ENCODE assay signal across 8 cellular contexts in genomic region chr1:42335050-42335808, GRCh38. TPM values are rescaled to one million over a fixed set of nuclear protein-coding genes. Genes with fewer than 3 reads are reported as not detected.
DNase-seq lines count a peak whose midpoint lies in the region; ATAC-seq and TF ChIP-seq lines count a peak whose summit lies in the region.

TSS of gene FOXJ3 (minus strand) at chr1:42335235. CDS start at chr1:42311093, 24,142 bp downstream.

- H3K36me3 Mint-ChIP-seq in activated T-helper 17 cell treated with anti-CD3 and anti-CD28 coated beads, Interleukin-2, amount 50 U/mL, for 72 hours (ENCODE audit: low read depth), result peaks cover 13% of the 10 kb centered on the region
- no peaks in the 10 kb centered on the region for H3K36me3 Mint-ChIP-seq in natural killer cell

- no peaks in the 10 kb centered on the region for H3K9me3 Mint-ChIP-seq in activated T-helper 17 cell treated with anti-CD3 and anti-CD28 coated beads, Interleukin-2, amount 50 U/mL, for 72 hours
- no peaks in the 10 kb centered on the region for H3K9me3 Mint-ChIP-seq in natural killer cell

- ATAC-seq in GM21825 (IDR thresholded peaks at IDR 0.05; ENCODE audit: unreplicated experiment) (peak; percentile 73), natural killer cell (peak; percentile 91 to 96 (median 94))
- ATAC-seq in activated T-helper 17 cell treated with anti-CD3 and anti-CD28 coated beads, Interleukin-2, amount 50 U/mL, for 72 hours (replicated peaks), result peak; percentile 93

- H3K27me3 Mint-ChIP-seq in activated T-helper 17 cell treated with anti-CD3 and anti-CD28 coated beads, Interleukin-2, amount 50 U/mL, for 72 hours, result no peaks in the 10 kb centered on the region
- H3K27me3 Mint-ChIP-seq in natural killer cell (ENCODE audit: low read depth in 2 of 2), result no peaks in the 10 kb centered on the region

- H3K4me3 Mint-ChIP-seq in activated T-helper 17 cell treated with anti-CD3 and anti-CD28 coated beads, Interleukin-2, amount 50 U/mL, for 72 hours, result peak within 1 kb of the TSS; percentile 97
- peak within 1 kb of the TSS; percentile 89 for H3K4me3 Mint-ChIP-seq in natural killer cell

- peaks cover 38% of the 10 kb centered on the region for H3K4me1 Mint-ChIP-seq in activated T-helper 17 cell treated with anti-CD3 and anti-CD28 coated beads, Interleukin-2, amount 50 U/mL, for 72 hours
- peaks cover 47 to 59% of the 10 kb centered on the region in 2 donors for H3K4me1 Mint-ChIP-seq in natural killer cell

- TF ChIP-seq CTCF in natural killer cell (IDR thresholded peaks at IDR 0.05), result no peak

- H3K27ac Mint-ChIP-seq in activated T-helper 17 cell treated with anti-CD3 and anti-CD28 coated beads, Interleukin-2, amount 50 U/mL, for 72 hours, result peak within 1 kb of the TSS; percentile 95
- H3K27ac Mint-ChIP-seq in natural killer cell, result peak within 1 kb of the TSS; percentile 81 to 91

- DNase-seq in DMS79 treated with DMSO at 0.1 percent for 48 hours (lab: John Stamatoyannopoulos, UW) (peak; percentile 93), Kasumi-1 (lab: John Stamatoyannopoulos, UW) (peak; percentile 74 to 86), RPMI7951 (ENCODE audit: low read depth) (peak; percentile 97), fibroblast of peridontal ligament (ENCODE audit: extremely low read depth) (peak; percentile 90), natural killer cell (peak; percentile 84)
- peak; percentile 88 to 95 (median 89) for DNase-seq in stimulated activated naive CD4-positive, alpha-beta T cell (lab: John Stamatoyannopoulos, UW)

- intact Hi-C loops in natural killer cell (cut with micrococcal nuclease), result loop anchor here (2.0 to 5.0 kb wide), 3 partner anchors 16 to 158 kb away; partner anchors contain the start of genes PPCS and ZMYND12

RNA-seq across cellular contexts. Expression of gene FOXJ3, which starts in this region (rescaled TPM):
- total RNA-seq in RPMI7951 (2014; rRNA removed; shearing (Covaris generic)), result 25.9 and 29.0 TPM in 2 replicates
- total RNA-seq in activated T-helper 17 cell treated with anti-CD3 and anti-CD28 coated beads, Interleukin-2, amount 50 U/mL, for 72 hours, result 10 to 100 TPM; 48.8 to 53.6 TPM
- total RNA-seq in natural killer cell, result 10 to 100 TPM; 81.9 to 93.8 (median 82.5) TPM

Comparison
In these comparisons a context has a peak if more than half of its experiments do, and no peak if none do; other contexts are left out.
1. Peak in every context shown above with its lines: DNase-seq and ATAC-seq.